In the genomic region with DNA sequence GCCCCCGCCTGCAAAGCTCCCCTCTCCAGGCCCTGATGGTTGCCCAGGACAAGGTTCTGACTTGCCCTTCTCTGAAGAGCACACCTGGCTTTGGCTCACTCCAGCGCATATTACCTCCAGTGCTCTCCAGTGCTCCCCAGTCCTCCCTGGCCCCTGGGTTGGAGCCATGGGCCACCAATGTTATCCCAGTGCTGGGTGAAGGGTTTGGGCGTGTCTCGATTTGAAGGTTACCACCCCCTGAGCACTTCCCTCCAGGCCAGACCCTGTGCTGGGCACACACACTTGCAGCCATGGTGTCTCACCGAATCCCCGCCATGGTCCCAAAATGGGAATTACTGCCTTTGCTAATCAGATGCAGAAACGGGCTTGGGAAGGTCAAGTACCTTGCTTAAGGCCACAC, we compare ENCODE assay signal across 11 cellular contexts. TPM values are rescaled to one million over a fixed set of nuclear protein-coding genes. Genes with fewer than 3 reads are reported as not detected.
DNase-seq lines count a peak whose midpoint lies in the region; ATAC-seq, FAIRE-seq and TF ChIP-seq lines count a peak whose summit lies in the region.
"Had no signal": no experiment of that assay in that cellular context is flagged by ENCODE, and none has a peak within 500 bp of the region (broad histone marks: within the 10 kb centered on the region; RNA-seq: fewer than 3 reads in every experiment).

No MANE protein-coding gene starts in this region.

- no peak overlapping the region for H3K9ac ChIP-seq in kidney (ENCODE audit: low read length in 2 of 2)

- H3K27ac ChIP-seq in left ventricle myocardium inferior (replicated peaks) (no peak overlapping the region), Panc1 (ENCODE audit: low read length) (peak overlapping the region; percentile 40), kidney (ENCODE audit: low read depth in 2 of 2, low read length in 2 of 2) (no peak overlapping the region), upper lobe of right lung (no peak overlapping the region), sigmoid colon (no peak overlapping the region)
- H3K27ac ChIP-seq: SK-N-MC had no signal

- in situ Hi-C loops in Panc1 (cut with HindIII; ENCODE audit: low pct_unique_long_range_greater_than_20kb, low sequenced_read_pairs): no loop called here

- no peaks in the 10 kb centered on the region for H3K9me3 ChIP-seq in left ventricle myocardium inferior (replicated peaks)
- no peaks in the 10 kb centered on the region for H3K9me3 ChIP-seq in Panc1 (ENCODE audit: control insufficient read depth, insufficient read depth, low read depth, low read length)
- no peaks in the 10 kb centered on the region for H3K9me3 ChIP-seq in kidney (ENCODE audit: control insufficient read depth in 1 of 2, low read length in 2 of 2)
- no peaks in the 10 kb centered on the region for H3K9me3 ChIP-seq in upper lobe of right lung
- H3K9me3 ChIP-seq in sigmoid colon: no peaks in the 10 kb centered on the region
- H3K9me3 ChIP-seq: A549 had no signal

- H3K4me1 ChIP-seq in left ventricle myocardium inferior (peaks cover 31% of the 10 kb centered on the region), Panc1 (ENCODE audit: control insufficient read depth, insufficient read depth, low read length) (peaks cover 40% of the 10 kb centered on the region), kidney (ENCODE audit: control insufficient read depth in 1 of 2, insufficient read depth in 1 of 2, low read depth in 1 of 2, low read length in 2 of 2) (peaks cover 3 to 6% of the 10 kb centered on the region in 2 donors), upper lobe of right lung (peaks cover 6% of the 10 kb centered on the region), sigmoid colon (peaks cover 0 to 14% (median 10%) of the 10 kb centered on the region in 4 donors)

- intact Hi-C loops in Right ventricle myocardium superior (cut with DNase I) (loop anchor here (5.0 kb wide), 1 partner anchor 66 kb away; no protein-coding TSS in a partner anchor), left ventricle myocardium inferior (cut with micrococcal nuclease) (no loop called here), Panc1 (cut with micrococcal nuclease; ENCODE audit: unreplicated experiment) (no loop called here), kidney (cut with DNase I) (no loop called here), upper lobe of right lung (cut with DNase I) (loop anchor here (10.0 kb wide), 1 partner anchor 228 kb away; a partner anchor contains a TSS), sigmoid colon (cut with DNase I) (loop anchor here (10.0 kb wide), 1 partner anchor 228 kb away; a partner anchor contains a TSS)

- peaks cover 8% of the 10 kb centered on the region for H3K36me3 ChIP-seq in left ventricle myocardium inferior
- H3K36me3 ChIP-seq in Panc1 (ENCODE audit: control insufficient read depth, insufficient read depth, low read length): no peaks in the 10 kb centered on the region
- H3K36me3 ChIP-seq in kidney (ENCODE audit: control insufficient read depth in 1 of 2, insufficient read depth in 2 of 2, low read length in 2 of 2): peaks cover 2 to 7% of the 10 kb centered on the region in 2 donors
- H3K36me3 ChIP-seq in upper lobe of right lung: peaks cover 8% of the 10 kb centered on the region
- peaks cover 0 to 8% (median 6%) of the 10 kb centered on the region in 4 donors for H3K36me3 ChIP-seq in sigmoid colon

- DNase-seq in Right ventricle myocardium superior (no peak), left ventricle myocardium inferior (no peak), Panc1 (ENCODE audit: low read depth, low spot score) (no peak), kidney (peak; percentile 54), upper lobe of right lung (no peak), sigmoid colon (no peak), SW 1271 (lab: John Stamatoyannopoulos, UW) (no peak)

- CTCF ChIA-PET in Panc1 (lab: Charles Lee): interaction anchor here (0.7 kb wide), 1 partner anchor 26 kb away, joined by 5 read pairs; no protein-coding TSS in a partner anchor

- TF ChIP-seq POLR2A in sigmoid colon (IDR thresholded peaks at IDR 0.05): no peak

- 71 to 79% methylated on average over 7 of the region's 7 CpGs for WGBS in sigmoid colon, 2 donors

- POLR2A ChIA-PET in Panc1 (lab: Charles Lee): interaction anchor here (0.7 kb wide), 1 partner anchor 65 kb away, joined by 20 read pairs; no protein-coding TSS in a partner anchor

- no peak overlapping the region for H3K4me3 ChIP-seq in left ventricle myocardium inferior
- no peak overlapping the region for H3K4me3 ChIP-seq in Panc1 (ENCODE audit: low read depth in 2 of 2, low read length in 2 of 2)
- H3K4me3 ChIP-seq in kidney (ENCODE audit: low read length in 2 of 2): no peak overlapping the region
- no peak overlapping the region for H3K4me3 ChIP-seq in upper lobe of right lung
- H3K4me3 ChIP-seq in sigmoid colon: no peak overlapping the region
- H3K4me3 ChIP-seq: A549, SK-N-MC had no signal

- no peak for FAIRE-seq in kidney (lab: Jason Lieb, UNC)
- FAIRE-seq: A549 had no signal

- ATAC-seq in Right ventricle myocardium superior (ENCODE audit: poor library complexity) (peak; percentile 3), Panc1 (peak; percentile 10; the same call in 1 of the 2 replicates), upper lobe of right lung (peak; percentile 5), HG02970 (IDR thresholded peaks at IDR 0.05; ENCODE audit: low FRiP score, unreplicated experiment) (no peak)

- no peak for TF ChIP-seq EP300 in sigmoid colon (IDR thresholded peaks at IDR 0.05)

- TF ChIP-seq CTCF in left ventricle myocardium inferior (IDR thresholded peaks at IDR 0.05; ENCODE audit: borderline replicate concordance) (no peak), Panc1 (IDR thresholded peaks at IDR 0.05) (no peak), kidney (IDR thresholded peaks at IDR 0.05; ENCODE audit: borderline replicate concordance, extremely low read depth, insufficient read depth) (no peak), upper lobe of right lung (IDR thresholded peaks at IDR 0.05) (no peak), sigmoid colon (IDR thresholded peaks at IDR 0.05) (no peak)

- H3K27me3 ChIP-seq in left ventricle myocardium inferior (ENCODE audit: low read depth) (no peaks in the 10 kb centered on the region), Panc1 (ENCODE audit: control insufficient read depth, insufficient read depth, low read length) (no peaks in the 10 kb centered on the region), upper lobe of right lung (no peaks in the 10 kb centered on the region), sigmoid colon (no peaks in the 10 kb centered on the region)

- no TSS peak for BruUV-seq in Panc1 (replicated peaks; lab: Mats Ljungman, UMichigan)

RNA-seq across cellular contexts. Expression of a gene that starts 11.1 kb away (rescaled TPM):
- 16.3 TPM for total RNA-seq in Right ventricle myocardium superior
- 17.9 TPM for total RNA-seq in left ventricle myocardium inferior
- 41.0 TPM for total RNA-seq in Panc1 (2021; ENCODE audit: unreplicated experiment)
- polyA plus RNA-seq in Panc1 (2012; ENCODE audit: insufficient read length): 45.7 TPM
- 14.6 TPM for total RNA-seq in kidney
- 31.6 TPM for polyA plus RNA-seq in kidney (ENCODE audit: insufficient read depth, low read depth, low replicate concordance)
- 16.4 TPM for total RNA-seq in upper lobe of right lung
- 10 to 100 TPM; 12.5 to 18.3 (median 15.5) TPM for total RNA-seq in sigmoid colon
- 10 to 100 TPM; 16.2 to 28.4 (median 18.7) TPM for polyA plus RNA-seq in sigmoid colon

RNA-seq across cellular contexts. Expression of a gene that starts 11.3 kb away (rescaled TPM):
- total RNA-seq in Right ventricle myocardium superior (33.6 TPM), left ventricle myocardium inferior (34.7 TPM), Panc1 (2021; ENCODE audit: unreplicated experiment) (101 TPM), kidney (62.0 TPM), upper lobe of right lung (55.8 TPM), sigmoid colon (10 to 100 TPM; 24.5 to 47.4 (median 40.8) TPM)
- polyA plus RNA-seq in Panc1 (2012; ENCODE audit: insufficient read length): 156 TPM
- polyA plus RNA-seq in kidney (ENCODE audit: insufficient read depth, low read depth, low replicate concordance) (55.4 TPM), sigmoid colon (10 to 100 TPM; 19.2 to 82.8 (median 25.4) TPM)

RNA-seq across cellular contexts. Expression of a gene that starts 24.7 kb away (rescaled TPM):
- total RNA-seq in Right ventricle myocardium superior (128 TPM), left ventricle myocardium inferior (153 TPM), Panc1 (2021; ENCODE audit: unreplicated experiment) (75.2 TPM), kidney (93.3 TPM), upper lobe of right lung (51.9 TPM), sigmoid colon (10 to 100 TPM; 25.7 to 51.5 (median 28.9) TPM)
- 94.6 TPM for polyA plus RNA-seq in Panc1 (2012; ENCODE audit: insufficient read length)
- polyA plus RNA-seq in kidney (ENCODE audit: insufficient read depth, low read depth, low replicate concordance) (38.4 TPM), sigmoid colon (10 to 100 TPM in 1 of 3 donors, 1 to 10 TPM in 2; 6.0 to 51.0 (median 9.7) TPM)

RNA-seq across cellular contexts. Expression of a gene that starts 47.1 kb away (rescaled TPM):
- not detected for total RNA-seq in Right ventricle myocardium superior
- total RNA-seq in left ventricle myocardium inferior: not detected
- 0.10 TPM for total RNA-seq in Panc1 (2021; ENCODE audit: unreplicated experiment)
- polyA plus RNA-seq in Panc1 (2012; ENCODE audit: insufficient read length): not detected
- total RNA-seq in kidney: 2.4 TPM
- polyA plus RNA-seq in kidney (ENCODE audit: insufficient read depth, low read depth, low replicate concordance): 0.52 TPM
- total RNA-seq in upper lobe of right lung: not detected
- not detected for total RNA-seq in sigmoid colon
- under 1 TPM; 0.42 to 0.60 (median 0.46) TPM for polyA plus RNA-seq in sigmoid colon
- total RNA-seq: H7 had no signal

Comparison
In these comparisons a context has a peak if more than half of its experiments do, and no peak if none do; other contexts are left out.
1. intact Hi-C loops: an anchor here in Right ventricle myocardium superior (5.0 kb wide), upper lobe of right lung (10.0 kb wide) and sigmoid colon (10.0 kb wide); none called in left ventricle myocardium inferior, Panc1 and kidney.